Comparison of ENCODE assay signal across 1 cellular context in the genomic region with DNA sequence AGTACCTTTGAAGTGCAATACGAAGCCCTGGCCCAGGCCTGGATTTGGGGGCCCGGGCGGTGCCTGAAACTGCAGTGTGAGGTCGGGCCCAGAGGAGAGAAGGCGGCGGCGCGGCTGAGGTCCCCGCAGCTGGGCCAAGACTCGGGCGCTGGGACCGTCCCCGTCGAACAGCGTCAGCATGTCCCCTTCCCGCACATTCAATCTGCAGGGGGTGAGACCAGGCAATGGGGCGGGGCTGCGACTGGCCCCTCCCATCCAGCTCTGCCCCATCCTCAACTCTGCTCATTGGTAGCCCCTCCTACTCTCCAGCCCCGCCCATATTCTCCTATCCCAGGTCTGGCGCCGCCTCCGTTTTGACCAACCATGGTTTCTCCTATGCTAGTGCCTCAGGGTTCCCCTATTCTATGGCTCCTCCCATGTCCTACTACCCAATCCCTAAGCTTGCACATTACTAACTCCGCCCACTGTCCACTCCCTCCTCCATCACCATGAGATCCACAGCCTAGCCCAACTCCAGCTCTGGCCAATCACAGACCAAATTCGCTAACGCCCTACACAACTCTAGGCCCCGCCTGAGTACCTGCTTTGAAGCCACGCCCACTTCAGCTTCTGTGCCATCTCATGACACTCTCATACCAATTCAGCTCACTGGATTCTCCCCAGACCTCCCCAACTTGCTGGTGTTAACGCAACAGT.
TF ChIP-seq lines count a peak whose summit lies in the region.

No MANE protein-coding gene starts in this region.

TF ChIP-seq in SK-N-SH, 30 proteins besides CTCF, POLR2A, EP300 and RAD21 (continued from another document):
- TF ChIP-seq ELF1 (IDR thresholded peaks at IDR 0.05) (no peak), MXI1 (IDR thresholded peaks at IDR 0.05; ENCODE audit: low read depth, low read length) (no peak)
